Comparison of ENCODE assay signal across 1 cellular context in genomic region chr14:74609721-74610120, GRCh38.
TF ChIP-seq lines count a peak whose summit lies in the region.

No MANE protein-coding gene starts in this region.

TF ChIP-seq in HepG2, 621 proteins besides CTCF, POLR2A, EP300 and RAD21:
- TF ChIP-seq, protein P1, sequence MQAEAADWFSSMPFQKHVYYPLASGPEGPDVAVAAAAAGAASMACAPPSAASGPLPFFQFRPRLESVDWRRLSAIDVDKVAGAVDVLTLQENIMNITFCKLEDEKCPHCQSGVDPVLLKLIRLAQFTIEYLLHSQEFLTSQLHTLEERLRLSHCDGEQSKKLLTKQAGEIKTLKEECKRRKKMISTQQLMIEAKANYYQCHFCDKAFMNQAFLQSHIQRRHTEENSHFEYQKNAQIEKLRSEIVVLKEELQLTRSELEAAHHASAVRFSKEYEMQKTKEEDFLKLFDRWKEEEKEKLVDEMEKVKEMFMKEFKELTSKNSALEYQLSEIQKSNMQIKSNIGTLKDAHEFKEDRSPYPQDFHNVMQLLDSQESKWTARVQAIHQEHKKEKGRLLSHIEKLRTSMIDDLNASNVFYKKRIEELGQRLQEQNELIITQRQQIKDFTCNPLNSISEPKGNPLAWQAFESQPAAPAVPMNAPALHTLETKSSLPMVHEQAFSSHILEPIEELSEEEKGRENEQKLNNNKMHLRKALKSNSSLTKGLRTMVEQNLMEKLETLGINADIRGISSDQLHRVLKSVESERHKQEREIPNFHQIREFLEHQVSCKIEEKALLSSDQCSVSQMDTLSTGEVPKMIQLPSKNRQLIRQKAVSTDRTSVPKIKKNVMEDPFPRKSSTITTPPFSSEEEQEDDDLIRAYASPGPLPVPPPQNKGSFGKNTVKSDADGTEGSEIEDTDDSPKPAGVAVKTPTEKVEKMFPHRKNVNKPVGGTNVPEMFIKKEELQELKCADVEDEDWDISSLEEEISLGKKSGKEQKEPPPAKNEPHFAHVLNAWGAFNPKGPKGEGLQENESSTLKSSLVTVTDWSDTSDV (CRISPR knock-in tag; IDR thresholded peaks at IDR 0.05), result no peak
- TF ChIP-seq SIN3A (IDR thresholded peaks at IDR 0.05; ENCODE audit: borderline replicate concordance, low read depth, low read length) (no peak), ZNF101 (CRISPR knock-in tag; IDR thresholded peaks at IDR 0.05; ENCODE audit: borderline replicate concordance, low read depth) (no peak), CHD4 (IDR thresholded peaks at IDR 0.05; ENCODE audit: borderline replicate concordance, low read length) (no peak), GPBP1L1 (CRISPR knock-in tag; IDR thresholded peaks at IDR 0.05) (no peak), ZNF878 (CRISPR knock-in tag; IDR thresholded peaks at IDR 0.05) (no peak), REPIN1 (CRISPR knock-in tag; IDR thresholded peaks at IDR 0.05; ENCODE audit: borderline replicate concordance, low read depth) (no peak), ZNF337 (CRISPR knock-in tag; IDR thresholded peaks at IDR 0.05; ENCODE audit: borderline replicate concordance, low read depth) (no peak), NFKBIZ (CRISPR knock-in tag; IDR thresholded peaks at IDR 0.05) (no peak), ZSCAN25 (CRISPR knock-in tag; IDR thresholded peaks at IDR 0.05) (no peak), CAMTA2 (CRISPR knock-in tag; IDR thresholded peaks at IDR 0.05; ENCODE audit: borderline replicate concordance) (no peak), ZNF567 (CRISPR knock-in tag; IDR thresholded peaks at IDR 0.05; ENCODE audit: borderline replicate concordance) (no peak), ARNTL (CRISPR knock-in tag; IDR thresholded peaks at IDR 0.05) (no peak), ZNF879 (CRISPR knock-in tag; IDR thresholded peaks at IDR 0.05) (no peak), U2AF1 (optimal IDR thresholded peaks at IDR 0.05; ENCODE audit: low read depth, low read length) (no peak), ZNF44 (CRISPR knock-in tag; IDR thresholded peaks at IDR 0.05) (no peak)
- TF ChIP-seq, protein P2, sequence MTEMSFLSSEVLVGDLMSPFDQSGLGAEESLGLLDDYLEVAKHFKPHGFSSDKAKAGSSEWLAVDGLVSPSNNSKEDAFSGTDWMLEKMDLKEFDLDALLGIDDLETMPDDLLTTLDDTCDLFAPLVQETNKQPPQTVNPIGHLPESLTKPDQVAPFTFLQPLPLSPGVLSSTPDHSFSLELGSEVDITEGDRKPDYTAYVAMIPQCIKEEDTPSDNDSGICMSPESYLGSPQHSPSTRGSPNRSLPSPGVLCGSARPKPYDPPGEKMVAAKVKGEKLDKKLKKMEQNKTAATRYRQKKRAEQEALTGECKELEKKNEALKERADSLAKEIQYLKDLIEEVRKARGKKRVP (CRISPR knock-in tag; IDR thresholded peaks at IDR 0.05), result no peak
- TF ChIP-seq, protein P3, sequence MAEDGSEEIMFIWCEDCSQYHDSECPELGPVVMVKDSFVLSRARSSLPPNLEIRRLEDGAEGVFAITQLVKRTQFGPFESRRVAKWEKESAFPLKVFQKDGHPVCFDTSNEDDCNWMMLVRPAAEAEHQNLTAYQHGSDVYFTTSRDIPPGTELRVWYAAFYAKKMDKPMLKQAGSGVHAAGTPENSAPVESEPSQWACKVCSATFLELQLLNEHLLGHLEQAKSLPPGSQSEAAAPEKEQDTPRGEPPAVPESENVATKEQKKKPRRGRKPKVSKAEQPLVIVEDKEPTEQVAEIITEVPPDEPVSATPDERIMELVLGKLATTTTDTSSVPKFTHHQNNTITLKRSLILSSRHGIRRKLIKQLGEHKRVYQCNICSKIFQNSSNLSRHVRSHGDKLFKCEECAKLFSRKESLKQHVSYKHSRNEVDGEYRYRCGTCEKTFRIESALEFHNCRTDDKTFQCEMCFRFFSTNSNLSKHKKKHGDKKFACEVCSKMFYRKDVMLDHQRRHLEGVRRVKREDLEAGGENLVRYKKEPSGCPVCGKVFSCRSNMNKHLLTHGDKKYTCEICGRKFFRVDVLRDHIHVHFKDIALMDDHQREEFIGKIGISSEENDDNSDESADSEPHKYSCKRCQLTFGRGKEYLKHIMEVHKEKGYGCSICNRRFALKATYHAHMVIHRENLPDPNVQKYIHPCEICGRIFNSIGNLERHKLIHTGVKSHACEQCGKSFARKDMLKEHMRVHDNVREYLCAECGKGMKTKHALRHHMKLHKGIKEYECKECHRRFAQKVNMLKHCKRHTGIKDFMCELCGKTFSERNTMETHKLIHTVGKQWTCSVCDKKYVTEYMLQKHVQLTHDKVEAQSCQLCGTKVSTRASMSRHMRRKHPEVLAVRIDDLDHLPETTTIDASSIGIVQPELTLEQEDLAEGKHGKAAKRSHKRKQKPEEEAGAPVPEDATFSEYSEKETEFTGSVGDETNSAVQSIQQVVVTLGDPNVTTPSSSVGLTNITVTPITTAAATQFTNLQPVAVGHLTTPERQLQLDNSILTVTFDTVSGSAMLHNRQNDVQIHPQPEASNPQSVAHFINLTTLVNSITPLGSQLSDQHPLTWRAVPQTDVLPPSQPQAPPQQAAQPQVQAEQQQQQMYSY (CRISPR knock-in tag; IDR thresholded peaks at IDR 0.05), result no peak
- TF ChIP-seq, protein P4, sequence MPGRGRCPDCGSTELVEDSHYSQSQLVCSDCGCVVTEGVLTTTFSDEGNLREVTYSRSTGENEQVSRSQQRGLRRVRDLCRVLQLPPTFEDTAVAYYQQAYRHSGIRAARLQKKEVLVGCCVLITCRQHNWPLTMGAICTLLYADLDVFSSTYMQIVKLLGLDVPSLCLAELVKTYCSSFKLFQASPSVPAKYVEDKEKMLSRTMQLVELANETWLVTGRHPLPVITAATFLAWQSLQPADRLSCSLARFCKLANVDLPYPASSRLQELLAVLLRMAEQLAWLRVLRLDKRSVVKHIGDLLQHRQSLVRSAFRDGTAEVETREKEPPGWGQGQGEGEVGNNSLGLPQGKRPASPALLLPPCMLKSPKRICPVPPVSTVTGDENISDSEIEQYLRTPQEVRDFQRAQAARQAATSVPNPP (CRISPR knock-in tag; IDR thresholded peaks at IDR 0.05), result no peak
- TF ChIP-seq, protein P5, sequence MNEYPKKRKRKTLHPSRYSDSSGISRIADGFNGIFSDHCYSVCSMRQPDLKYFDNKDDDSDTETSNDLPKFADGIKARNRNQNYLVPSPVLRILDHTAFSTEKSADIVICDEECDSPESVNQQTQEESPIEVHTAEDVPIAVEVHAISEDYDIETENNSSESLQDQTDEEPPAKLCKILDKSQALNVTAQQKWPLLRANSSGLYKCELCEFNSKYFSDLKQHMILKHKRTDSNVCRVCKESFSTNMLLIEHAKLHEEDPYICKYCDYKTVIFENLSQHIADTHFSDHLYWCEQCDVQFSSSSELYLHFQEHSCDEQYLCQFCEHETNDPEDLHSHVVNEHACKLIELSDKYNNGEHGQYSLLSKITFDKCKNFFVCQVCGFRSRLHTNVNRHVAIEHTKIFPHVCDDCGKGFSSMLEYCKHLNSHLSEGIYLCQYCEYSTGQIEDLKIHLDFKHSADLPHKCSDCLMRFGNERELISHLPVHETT (CRISPR knock-in tag; conservative IDR thresholded peaks at IDR 0.05), result no peak
